ENCODE assay signal across 10 cellular contexts in the genomic region with DNA sequence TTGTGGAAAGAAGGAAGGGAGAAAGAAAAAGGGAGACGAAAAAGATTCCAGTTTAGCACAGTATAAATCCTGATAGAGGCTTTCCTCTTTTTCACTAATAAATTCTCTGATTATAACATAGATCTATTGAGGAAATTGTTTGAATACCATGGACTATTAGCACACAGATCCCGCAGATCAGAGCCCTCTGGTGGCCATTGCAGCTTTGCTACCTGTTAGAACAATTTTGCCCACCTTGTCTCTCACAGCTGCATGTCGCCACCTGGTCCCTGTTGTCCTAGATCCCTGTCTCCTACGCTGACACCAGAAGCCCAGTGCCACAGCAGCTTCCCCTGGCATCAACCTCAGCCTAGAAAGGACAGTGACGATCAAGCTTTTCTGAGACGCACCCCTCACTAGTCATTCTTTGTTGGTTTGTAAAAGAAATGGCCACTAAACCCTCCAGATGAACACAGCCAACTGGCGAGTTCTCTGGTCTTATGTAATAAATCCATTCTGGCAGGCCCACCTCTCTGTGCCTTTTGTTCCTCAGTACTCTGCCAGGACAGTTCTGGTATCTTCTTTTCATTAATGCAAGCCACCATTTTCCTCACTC. TPM values are rescaled to one million over a fixed set of nuclear protein-coding genes. Genes with fewer than 3 reads are reported as not detected.
DNase-seq lines count a peak whose midpoint lies in the region; ATAC-seq lines count a peak whose summit lies in the region.
"Had no signal": no experiment of that assay in that cellular context is flagged by ENCODE, and none has a peak within 500 bp of the region (broad histone marks: within the 10 kb centered on the region; RNA-seq: fewer than 3 reads in every experiment).

No MANE protein-coding gene starts in this region.

- no peak overlapping the region for H4K8ac ChIP-seq in mesendoderm (ENCODE audit: low read depth, low read length)

- no peaks in the 10 kb centered on the region for H3K27me3 ChIP-seq in mesendoderm (ENCODE audit: insufficient read depth, low read length, poor library complexity)
- H3K27me3 ChIP-seq: BLaER1 treated with 17β-estradiol and CSF1 and Interleukin-3, amounts not matched to agents 10 nM and 100 nM had no signal

- no peak overlapping the region for H2AK5ac ChIP-seq in mesendoderm (ENCODE audit: low read length)

- no peak overlapping the region for H3K27ac ChIP-seq in mesendoderm (ENCODE audit: low read depth, low read length)
- H3K27ac ChIP-seq: BLaER1 treated with 17β-estradiol and CSF1 and Interleukin-3, amounts not matched to agents 10 nM and 100 nM had no signal

- no peak overlapping the region for H3K56ac ChIP-seq in mesendoderm (ENCODE audit: low read length)

- H3K4me1 ChIP-seq in mesendoderm (ENCODE audit: control insufficient read depth, low read depth, low read length), result no peaks in the 10 kb centered on the region
- H3K4me1 ChIP-seq: BLaER1 treated with 17β-estradiol and CSF1 and Interleukin-3, amounts not matched to agents 10 nM and 100 nM had no signal

- no peaks in the 10 kb centered on the region for H3K79me2 ChIP-seq in mesendoderm (ENCODE audit: control insufficient read depth, insufficient read depth, low read length)

- H3K36me3 ChIP-seq in mesendoderm (ENCODE audit: control insufficient read depth, insufficient read depth, low read length), result no peaks in the 10 kb centered on the region
- H3K36me3 ChIP-seq: BLaER1 treated with 17β-estradiol and CSF1 and Interleukin-3, amounts not matched to agents 10 nM and 100 nM had no signal

- no peak overlapping the region for H3K18ac ChIP-seq in mesendoderm (ENCODE audit: low read length)

- H2BK5ac ChIP-seq in mesendoderm (ENCODE audit: low read length), result no peak overlapping the region

- H3K4ac ChIP-seq in mesendoderm (ENCODE audit: low read depth, low read length), result no peak overlapping the region

- peak; percentile 23 for DNase-seq in NCI-H1436 (lab: John Stamatoyannopoulos, UW)
- no peak for DNase-seq in NCI-H1436 treated with DMSO at 0.1 percent for 48 hours (lab: John Stamatoyannopoulos, UW)
- peak; percentile 4 for DNase-seq in HK-2 (ENCODE audit: unreplicated experiment)
- peak; percentile 12 for DNase-seq in UCSD-AML1 (lab: John Stamatoyannopoulos, UW; ENCODE audit: unreplicated experiment)
- peak; percentile 70 for DNase-seq in mesendoderm
- no peak for DNase-seq in globus pallidus (ENCODE audit: low spot score)
- DNase-seq: activated CD8-positive, alpha-beta memory T cell treated with anti-CD3 and anti-CD28 coated beads for 24 hours had no signal

- no peak overlapping the region for H3K9ac ChIP-seq in mesendoderm (ENCODE audit: low read length)
- H3K9ac ChIP-seq: BLaER1 treated with 17β-estradiol and CSF1 and Interleukin-3, amounts not matched to agents 10 nM and 100 nM had no signal

- H2BK15ac ChIP-seq in mesendoderm (replicated peaks; ENCODE audit: low read depth), result no peak overlapping the region

- no peak overlapping the region for H3K4me3 ChIP-seq in mesendoderm (ENCODE audit: low read length)
- H3K4me3 ChIP-seq: BLaER1 treated with 17β-estradiol and CSF1 and Interleukin-3, amounts not matched to agents 10 nM and 100 nM had no signal

- no peak for ATAC-seq in HG03196 (IDR thresholded peaks at IDR 0.05; ENCODE audit: unreplicated experiment)
- ATAC-seq in GM19467 (IDR thresholded peaks at IDR 0.05; ENCODE audit: unreplicated experiment), result no peak

- no peak overlapping the region for H4K5ac ChIP-seq in mesendoderm (ENCODE audit: low read length)

- no CpG with 5 or more reads among the region's 7 CpGs for WGBS in mesendoderm (ENCODE audit: extremely low coverage, insufficient coverage, low lambda C conversion rate)

- H3K4me2 ChIP-seq in mesendoderm (ENCODE audit: low read length), result no peak overlapping the region
- H3K4me2 ChIP-seq: BLaER1 treated with 17β-estradiol and CSF1 and Interleukin-3, amounts not matched to agents 10 nM and 100 nM had no signal

- H2BK120ac ChIP-seq in mesendoderm (ENCODE audit: low read depth, low read length), result no peak overlapping the region

- no peak overlapping the region for H3K23ac ChIP-seq in mesendoderm (ENCODE audit: low read length)

- no peaks in the 10 kb centered on the region for H3K79me1 ChIP-seq in mesendoderm (ENCODE audit: low read length)

RNA-seq across cellular contexts. Expression of a gene that starts 9.9 kb away (rescaled TPM):
- polyA plus RNA-seq in mesendoderm (2013, experiment 1 of 2), result not detected
- not detected for polyA plus RNA-seq in mesendoderm (2013, experiment 2 of 2)

Comparison
In these comparisons a context has a peak if more than half of its experiments do, and no peak if none do; other contexts are left out.
1. DNase-seq: peak in NCI-H1436 (single experiment), HK-2 (single experiment), UCSD-AML1 (single experiment) and mesendoderm (single experiment); none in NCI-H1436 treated with DMSO at 0.1 percent for 48 hours (single experiment) and globus pallidus (single experiment).